In genomic region chr5:146447734-146448380, GRCh38 we compare ENCODE assay signal across 8 cellular contexts. TPM values are rescaled to one million over a fixed set of nuclear protein-coding genes. Genes with fewer than 3 reads are reported as not detected.
DNase-seq lines count a peak whose midpoint lies in the region; ATAC-seq and TF ChIP-seq lines count a peak whose summit lies in the region.

No MANE protein-coding gene starts in this region.

- H3K4me1 ChIP-seq in Loucy (ENCODE audit: insufficient read depth, low read length, poor library complexity, severe bottlenecking) (peaks cover 37% of the 10 kb centered on the region), skeletal muscle tissue (ENCODE audit: control insufficient read depth in 3 of 3, insufficient read depth in 3 of 3, low read length in 3 of 3) (peaks cover 8 to 28% (median 16%) of the 10 kb centered on the region in 3 donors)

- H3K4me1 Mint-ChIP-seq in activated T-cell treated with anti-CD3 and anti-CD28 coated beads, Interleukin-2, amount 50 U/mL, for 4 hours (ENCODE audit: low read depth), result peaks cover 42% of the 10 kb centered on the region

- peaks cover 9% of the 10 kb centered on the region for H3K36me3 Mint-ChIP-seq in activated T-cell treated with anti-CD3 and anti-CD28 coated beads, Interleukin-2, amount 50 U/mL, for 4 hours (ENCODE audit: insufficient read depth)

- H3K9me3 ChIP-seq in Loucy (ENCODE audit: insufficient read depth, low read depth, low read length) (no peaks in the 10 kb centered on the region), skeletal muscle tissue (ENCODE audit: control insufficient read depth in 3 of 3, low read length in 3 of 3) (no peaks in the 10 kb centered on the region)

- H3K79me2 ChIP-seq in Loucy (ENCODE audit: insufficient read depth, low read length), result peaks cover 58% of the 10 kb centered on the region

- no peaks in the 10 kb centered on the region for H3K9me2 ChIP-seq in Loucy (replicated peaks; ENCODE audit: low read depth, low read length)

- H3K27me3 ChIP-seq in Loucy (ENCODE audit: insufficient read depth, low read length, poor library complexity, severe bottlenecking) (peaks cover 4% of the 10 kb centered on the region), skeletal muscle tissue (ENCODE audit: control insufficient read depth in 3 of 3, insufficient read depth in 3 of 3, low read length in 3 of 3) (no peaks in the 10 kb centered on the region)

- peak; percentile 26 to 38 for ATAC-seq in activated T-cell treated with anti-CD3 and anti-CD28 coated beads, Interleukin-2, amount 50 U/mL, for 4 hours

- H3K4me3 ChIP-seq in Loucy (ENCODE audit: low read length, poor library complexity, severe bottlenecking), result peak overlapping the region; percentile 86
- peak overlapping the region; percentile 93 to 98 (median 94) for H3K4me3 ChIP-seq in skeletal muscle tissue (ENCODE audit: low read length in 3 of 3)

- H3K9ac ChIP-seq in Loucy (ENCODE audit: low read depth, low read length, poor library complexity, severe bottlenecking) (peak overlapping the region; percentile 89), skeletal muscle tissue (ENCODE audit: low read depth in 1 of 3, low read length in 3 of 3) (peak overlapping the region; percentile 93 to 98 (median 95))

- H4K20me1 ChIP-seq in Loucy (ENCODE audit: insufficient read depth, low read length, poor library complexity, severe bottlenecking), result peaks cover 49% of the 10 kb centered on the region

- H3K4me3 Mint-ChIP-seq in activated T-cell treated with anti-CD3 and anti-CD28 coated beads, Interleukin-2, amount 50 U/mL, for 4 hours, result peak overlapping the region; percentile 98

- no peaks in the 10 kb centered on the region for H3K27me3 Mint-ChIP-seq in activated T-cell treated with anti-CD3 and anti-CD28 coated beads, Interleukin-2, amount 50 U/mL, for 4 hours (ENCODE audit: low read depth)

- no peaks in the 10 kb centered on the region for H3K36me3 ChIP-seq in Loucy (ENCODE audit: insufficient read depth, low read length)
- no peaks in the 10 kb centered on the region for H3K36me3 ChIP-seq in skeletal muscle tissue (ENCODE audit: control insufficient read depth in 3 of 3, insufficient read depth in 3 of 3, low read length in 3 of 3)

- no peaks in the 10 kb centered on the region for H3F3A ChIP-seq in Loucy (ENCODE audit: low read depth)

- no peak for TF ChIP-seq CTCF in Loucy (conservative IDR thresholded peaks at IDR 0.05; ENCODE audit: low read length)

- peak overlapping the region; percentile 79 for H2AFZ ChIP-seq in Loucy (ENCODE audit: low read length)

- H3K27ac ChIP-seq in skeletal muscle tissue (ENCODE audit: low read depth, low read length), result peak overlapping the region; percentile 88

- H3K4me2 ChIP-seq in Loucy (ENCODE audit: low read depth, low read length, poor library complexity, severe bottlenecking), result peak overlapping the region; percentile 96

- DNase-seq in NCI-H1092 treated with DMSO at 0.1 percent for 48 hours (lab: John Stamatoyannopoulos, UW), result peak; percentile 6
- no peak for DNase-seq in NCI-H1092 (lab: John Stamatoyannopoulos, UW)
- DNase-seq in H4 (ENCODE audit: low spot score), result peak; percentile 22
- peak; percentile 40 for DNase-seq in activated T-cell treated with anti-CD3 and anti-CD28 coated beads, Interleukin-2, amount 50 U/mL, for 4 hours
- DNase-seq in glomerular visceral epithelial cell (ENCODE audit: extremely low spot score), result peak; percentile 46
- DNase-seq in NCI-H2171 (lab: John Stamatoyannopoulos, UW), result no peak

- no peaks in the 10 kb centered on the region for H3K9me3 Mint-ChIP-seq in activated T-cell treated with anti-CD3 and anti-CD28 coated beads, Interleukin-2, amount 50 U/mL, for 4 hours

RNA-seq across cellular contexts. Expression of gene TCERG1, which starts 0.7 kb away (rescaled TPM):
- 32.9 and 59.6 TPM in 2 replicates for total RNA-seq in H4 (2014; rRNA removed; shearing (Covaris generic))
- 100 to 1,000 TPM; 128 to 147 (median 132) TPM for total RNA-seq in activated T-cell treated with anti-CD3 and anti-CD28 coated beads, Interleukin-2, amount 50 U/mL, for 4 hours
- 47.5 TPM for total RNA-seq in skeletal muscle tissue

Comparison
In these comparisons a context has a peak if more than half of its experiments do, and no peak if none do; other contexts are left out.
1. DNase-seq: peak in NCI-H1092 treated with DMSO at 0.1 percent for 48 hours (single experiment), H4 (single experiment), activated T-cell treated with anti-CD3 and anti-CD28 coated beads, Interleukin-2, amount 50 U/mL, for 4 hours (single experiment) and glomerular visceral epithelial cell (single experiment); none in NCI-H1092 (single experiment) and NCI-H2171 (single experiment).